Comparison of ENCODE assay signal across 24 cellular contexts in the genomic region with DNA sequence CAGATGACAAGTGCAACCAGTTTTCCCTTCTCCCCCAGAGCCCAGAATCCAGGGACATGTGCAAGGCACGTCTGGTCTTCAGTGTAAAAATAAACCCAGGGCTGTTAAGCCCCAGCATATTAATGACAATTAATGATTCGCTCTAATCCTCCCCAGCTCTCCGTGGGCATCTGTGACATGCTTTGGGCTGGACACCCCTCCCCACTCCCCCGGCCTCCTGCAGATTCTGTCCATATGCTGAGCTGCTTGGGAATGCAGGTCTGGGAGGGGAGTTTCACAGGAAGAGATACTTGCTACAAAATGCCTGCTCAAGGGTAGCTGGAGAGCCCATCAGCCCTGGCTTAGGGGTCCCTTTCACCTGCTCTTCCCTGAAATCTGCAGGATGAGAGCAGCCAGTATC. TPM values are rescaled to one million over a fixed set of nuclear protein-coding genes. Genes with fewer than 3 reads are reported as not detected.
"Had no signal": no experiment of that assay in that cellular context is flagged by ENCODE, and none has a peak within 500 bp of the region (broad histone marks: within the 10 kb centered on the region; RNA-seq: fewer than 3 reads in every experiment).

No MANE protein-coding gene starts in this region.

- H3K9ac ChIP-seq: parathyroid adenoma had no signal

- H3K4me1 ChIP-seq: gastroesophageal sphincter, heart right ventricle, lower lobe of right lung, parathyroid adenoma, upper lobe of left lung had no signal

- H3K27ac ChIP-seq: brain microvascular endothelial cell, coronary artery, gastroesophageal sphincter, heart right ventricle, lower lobe of right lung, parathyroid adenoma, thoracic aorta, upper lobe of left lung had no signal

- H3K9me3 ChIP-seq: gastroesophageal sphincter, heart right ventricle, lower lobe of right lung, thoracic aorta, upper lobe of left lung had no signal

- DNase-seq: activated CD4-positive, alpha-beta T cell treated with anti-CD3 and anti-CD28 coated beads, Interleukin-2, amount 10 ng/mL, durations not matched to agents 7 days and 5 days; activated CD8-positive, alpha-beta T cell treated with anti-CD3 and anti-CD28 coated beads, Interleukin-2, amount 10 ng/mL, durations not matched to agents 7 days and 5 days; activated naive CD4-positive, alpha-beta T cell treated with anti-CD3 and anti-CD28 coated beads for 36 hours; activated naive CD8-positive, alpha-beta T cell treated with anti-CD3 and anti-CD28 coated beads, Interleukin-2, amount 50 U/mL, for 24 hours; activated T-cell treated with anti-CD3 and anti-CD28 coated beads, Interleukin-2, amount 50 U/mL, for 24 hours; anterior cingulate cortex; brain microvascular endothelial cell; central memory CD4-positive, alpha-beta T cell; effector CD4-positive, alpha-beta T cell; heart right ventricle; left cardiac atrium; lower lobe of right lung; natural killer cell; stimulated activated CD4-positive, alpha-beta T cell treated with anti-CD3 and anti-CD28 coated beads, Interleukin-4, amount 100 ng/mL, for 4 hours; T-helper 1 cell; T-helper 9 cell; upper lobe of left lung had no signal

- ATAC-seq: activated CD8-positive, alpha-beta T cell treated with anti-CD3 and anti-CD28 coated beads, Interleukin-2, amount 10 ng/mL, durations not matched to agents 7 days and 5 days; activated naive CD8-positive, alpha-beta T cell treated with anti-CD3 and anti-CD28 coated beads, Interleukin-2, amount 50 U/mL, for 24 hours; esophagus mucosa; gastroesophageal sphincter; heart right ventricle; left cardiac atrium; lower lobe of right lung; natural killer cell; sciatic nerve; stimulated activated memory B cell treated with anti-CD40 and anti-IgM and Interleukin-4, amounts not matched to agents 10 μg/mL and 1 μg/mL and 100 μg/mL, for 72 hours had no signal

- H3K36me3 ChIP-seq: brain microvascular endothelial cell, gastroesophageal sphincter, heart right ventricle, lower lobe of right lung, thoracic aorta, upper lobe of left lung had no signal

- H3K79me2 ChIP-seq: parathyroid adenoma had no signal

- H3K4me3 ChIP-seq: coronary artery, gastroesophageal sphincter, heart right ventricle, lower lobe of right lung, thoracic aorta, upper lobe of left lung had no signal

- H3K27me3 ChIP-seq: brain microvascular endothelial cell, upper lobe of left lung had no signal

RNA-seq across cellular contexts. Expression of a gene that starts 43.0 kb away (rescaled TPM):
- total RNA-seq: activated CD4-positive, alpha-beta T cell treated with anti-CD3 and anti-CD28 coated beads, Interleukin-2, amount 10 ng/mL, durations not matched to agents 7 days and 5 days; activated CD8-positive, alpha-beta T cell treated with anti-CD3 and anti-CD28 coated beads, Interleukin-2, amount 10 ng/mL, durations not matched to agents 7 days and 5 days; natural killer cell had no signal
